ENCODE assay signal across 1 cellular context in the genomic region with DNA sequence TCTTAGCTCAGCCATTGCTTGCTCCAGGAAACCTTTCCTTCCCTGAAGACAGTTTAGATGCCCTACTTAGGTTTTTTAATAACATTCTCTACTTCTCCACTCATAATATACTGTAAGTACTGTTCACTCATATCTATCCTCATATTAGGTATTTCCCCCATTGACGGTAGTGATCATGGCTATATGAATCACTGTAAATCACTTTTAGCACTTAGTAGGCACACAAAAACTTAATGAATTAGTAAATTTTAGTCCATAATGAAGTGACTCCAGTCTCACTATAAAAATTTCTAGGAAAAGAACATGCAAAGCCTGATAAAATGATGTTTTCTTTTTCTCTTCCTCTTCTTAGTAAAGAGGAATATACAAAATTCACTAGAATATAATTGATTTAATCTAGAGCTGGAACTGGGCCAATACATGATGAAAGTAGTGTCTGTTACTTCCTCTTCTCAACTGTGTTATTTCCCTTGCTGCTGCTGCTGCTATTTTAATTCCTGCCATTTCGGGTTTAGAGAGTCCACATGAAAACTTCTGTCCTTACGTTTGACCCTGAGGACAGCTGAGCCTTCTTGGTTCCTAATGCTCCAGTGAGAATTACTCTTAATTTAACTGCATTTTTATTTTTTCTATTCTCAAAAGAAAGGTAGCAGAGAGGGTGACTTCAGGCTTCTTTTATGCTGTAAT.
TF ChIP-seq lines count a peak whose summit lies in the region.

No MANE protein-coding gene starts in this region.

TF ChIP-seq in GM12878, 131 proteins besides CTCF, POLR2A, EP300 and RAD21 (continued from another document):
- TF ChIP-seq SMAD1 (IDR thresholded peaks at IDR 0.05; ENCODE audit: low read depth, partially characterized antibody), result peak; percentile 72
- TF ChIP-seq, protein P1, sequence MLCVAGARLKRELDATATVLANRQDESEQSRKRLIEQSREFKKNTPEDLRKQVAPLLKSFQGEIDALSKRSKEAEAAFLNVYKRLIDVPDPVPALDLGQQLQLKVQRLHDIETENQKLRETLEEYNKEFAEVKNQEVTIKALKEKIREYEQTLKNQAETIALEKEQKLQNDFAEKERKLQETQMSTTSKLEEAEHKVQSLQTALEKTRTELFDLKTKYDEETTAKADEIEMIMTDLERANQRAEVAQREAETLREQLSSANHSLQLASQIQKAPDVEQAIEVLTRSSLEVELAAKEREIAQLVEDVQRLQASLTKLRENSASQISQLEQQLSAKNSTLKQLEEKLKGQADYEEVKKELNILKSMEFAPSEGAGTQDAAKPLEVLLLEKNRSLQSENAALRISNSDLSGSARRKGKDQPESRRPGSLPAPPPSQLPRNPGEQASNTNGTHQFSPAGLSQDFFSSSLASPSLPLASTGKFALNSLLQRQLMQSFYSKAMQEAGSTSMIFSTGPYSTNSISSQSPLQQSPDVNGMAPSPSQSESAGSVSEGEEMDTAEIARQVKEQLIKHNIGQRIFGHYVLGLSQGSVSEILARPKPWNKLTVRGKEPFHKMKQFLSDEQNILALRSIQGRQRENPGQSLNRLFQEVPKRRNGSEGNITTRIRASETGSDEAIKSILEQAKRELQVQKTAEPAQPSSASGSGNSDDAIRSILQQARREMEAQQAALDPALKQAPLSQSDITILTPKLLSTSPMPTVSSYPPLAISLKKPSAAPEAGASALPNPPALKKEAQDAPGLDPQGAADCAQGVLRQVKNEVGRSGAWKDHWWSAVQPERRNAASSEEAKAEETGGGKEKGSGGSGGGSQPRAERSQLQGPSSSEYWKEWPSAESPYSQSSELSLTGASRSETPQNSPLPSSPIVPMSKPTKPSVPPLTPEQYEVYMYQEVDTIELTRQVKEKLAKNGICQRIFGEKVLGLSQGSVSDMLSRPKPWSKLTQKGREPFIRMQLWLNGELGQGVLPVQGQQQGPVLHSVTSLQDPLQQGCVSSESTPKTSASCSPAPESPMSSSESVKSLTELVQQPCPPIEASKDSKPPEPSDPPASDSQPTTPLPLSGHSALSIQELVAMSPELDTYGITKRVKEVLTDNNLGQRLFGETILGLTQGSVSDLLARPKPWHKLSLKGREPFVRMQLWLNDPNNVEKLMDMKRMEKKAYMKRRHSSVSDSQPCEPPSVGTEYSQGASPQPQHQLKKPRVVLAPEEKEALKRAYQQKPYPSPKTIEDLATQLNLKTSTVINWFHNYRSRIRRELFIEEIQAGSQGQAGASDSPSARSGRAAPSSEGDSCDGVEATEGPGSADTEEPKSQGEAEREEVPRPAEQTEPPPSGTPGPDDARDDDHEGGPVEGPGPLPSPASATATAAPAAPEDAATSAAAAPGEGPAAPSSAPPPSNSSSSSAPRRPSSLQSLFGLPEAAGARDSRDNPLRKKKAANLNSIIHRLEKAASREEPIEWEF (IDR thresholded peaks at IDR 0.05; ENCODE audit: insufficient replicate concordance, low read depth, low read length), result no peak
TF ChIP-seq in GM12878: peak in this region for 4.
